ENCODE assay signal across 19 cellular contexts in the genomic region with DNA sequence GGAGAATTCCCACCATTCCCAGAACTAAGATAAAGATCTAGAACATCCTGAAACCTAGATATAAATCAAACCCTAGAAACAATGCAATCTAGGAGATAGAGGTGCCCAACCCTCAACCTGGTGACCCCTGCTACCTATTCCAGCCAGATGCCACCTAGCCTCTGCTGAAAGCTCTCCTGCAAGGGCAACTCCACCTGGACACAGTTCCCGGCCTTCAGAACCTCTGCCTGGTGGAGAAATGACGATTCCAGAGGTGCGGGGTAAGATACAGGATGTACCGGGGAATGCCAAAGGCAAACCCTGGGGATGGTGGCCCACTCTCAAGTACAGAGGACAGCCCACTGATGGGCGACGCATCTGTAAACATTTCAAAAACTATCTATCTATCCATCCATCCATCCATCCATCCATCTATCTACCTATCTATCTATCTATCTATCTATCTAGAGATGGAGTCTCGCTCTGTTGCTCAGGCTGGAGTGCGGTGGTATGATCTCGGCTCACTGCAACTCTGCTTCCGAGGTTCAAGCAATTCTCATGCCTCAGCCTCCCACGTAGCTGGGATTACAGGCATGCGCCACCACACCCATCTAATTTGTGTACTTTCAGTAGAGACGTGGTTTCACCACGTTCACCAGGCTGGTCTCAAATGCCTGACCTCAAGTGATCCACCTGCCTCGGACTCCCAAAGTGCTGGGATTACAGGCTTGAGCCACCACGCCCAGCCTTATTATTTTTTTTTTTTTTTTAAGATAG.
"Had no signal": no experiment of that assay in that cellular context is flagged by ENCODE, and none has a peak within 500 bp of the region (broad histone marks: within the 10 kb centered on the region; RNA-seq: fewer than 3 reads in every experiment).

No MANE protein-coding gene starts in this region.

- H3K4me1 Mint-ChIP-seq: stimulated activated effector memory CD8-positive, alpha-beta T cell treated with anti-CD3 and anti-CD28 coated beads, Interleukin-12 subunit alpha, Interleukin-12 subunit beta, amount 100 ng/mL, for 72 hours; stimulated activated naive CD8-positive, alpha-beta T cell treated with anti-CD3 and anti-CD28 coated beads, Interleukin-15, amount 100 ng/mL, for 72 hours had no signal

- DNase-seq: activated CD4-positive, CD25-positive, alpha-beta regulatory T cell; activated T-cell treated with anti-CD3 and anti-CD28 coated beads, Interleukin-2, amount 50 U/mL, for 1 hour; amniotic stem cell; effector CD8-positive, alpha-beta T cell; kidney; left lung; mammary epithelial cell; natural killer cell; stimulated activated CD4-positive, alpha-beta T cell treated with anti-CD3 and anti-CD28 coated beads, Interleukin-1b, Interleukin-23, amount 100 ng/mL, for 48 hours; stimulated activated naive CD8-positive, alpha-beta T cell treated with anti-CD3 and anti-CD28 coated beads, Interleukin-15, amount 100 ng/mL, for 72 hours had no signal

- H3K4me1 ChIP-seq: left lung, pancreas had no signal

- ATAC-seq: natural killer cell; stimulated activated effector memory CD8-positive, alpha-beta T cell treated with anti-CD3 and anti-CD28 coated beads, Interleukin-12 subunit alpha, Interleukin-12 subunit beta, amount 100 ng/mL, for 72 hours; stimulated activated naive CD8-positive, alpha-beta T cell treated with anti-CD3 and anti-CD28 coated beads, Interleukin-15, amount 100 ng/mL, for 72 hours had no signal

- H3K4me3 ChIP-seq: heart right ventricle, left lung, pancreas, suprapubic skin, tibial nerve had no signal

- H3K27me3 Mint-ChIP-seq: activated CD4-positive, alpha-beta memory T cell treated with anti-CD3 and anti-CD28 coated beads for 36 hours; activated naive CD8-positive, alpha-beta T cell; dendritic cell treated with granulocyte-macrophage colony-stimulating factor and Interleukin-4, amounts not matched to agents 40 ng/mL and 50 ng/mL, for 4 days; stimulated activated naive CD8-positive, alpha-beta T cell treated with anti-CD3 and anti-CD28 coated beads, Interleukin-15, amount 100 ng/mL, for 72 hours had no signal

- H3K9me3 ChIP-seq: heart right ventricle, left lung, pancreas, suprapubic skin, tibial nerve had no signal

- H3K36me3 Mint-ChIP-seq: natural killer cell had no signal

- H3K27me3 ChIP-seq: heart right ventricle, left lung, pancreas, suprapubic skin, tibial nerve had no signal

- H3K4me3 Mint-ChIP-seq: activated CD4-positive, alpha-beta memory T cell treated with anti-CD3 and anti-CD28 coated beads for 36 hours; activated naive CD8-positive, alpha-beta T cell; dendritic cell treated with granulocyte-macrophage colony-stimulating factor and Interleukin-4, amounts not matched to agents 40 ng/mL and 50 ng/mL, for 4 days; natural killer cell; stimulated activated effector memory CD8-positive, alpha-beta T cell treated with anti-CD3 and anti-CD28 coated beads, Interleukin-12 subunit alpha, Interleukin-12 subunit beta, amount 100 ng/mL, for 72 hours; stimulated activated naive CD8-positive, alpha-beta T cell treated with anti-CD3 and anti-CD28 coated beads, Interleukin-15, amount 100 ng/mL, for 72 hours; T-helper 1 cell treated with Interleukin-12 subunit alpha and Interleukin-12 subunit beta and Interleukin-4 antibody, amounts not matched to agents 30 μg/mL and 1 μg/mL, for 36 hours had no signal

- H3K27ac Mint-ChIP-seq: activated CD4-positive, alpha-beta memory T cell treated with anti-CD3 and anti-CD28 coated beads for 36 hours; activated naive CD8-positive, alpha-beta T cell; dendritic cell treated with granulocyte-macrophage colony-stimulating factor and Interleukin-4, amounts not matched to agents 40 ng/mL and 50 ng/mL, for 4 days; natural killer cell; stimulated activated effector memory CD8-positive, alpha-beta T cell treated with anti-CD3 and anti-CD28 coated beads, Interleukin-12 subunit alpha, Interleukin-12 subunit beta, amount 100 ng/mL, for 72 hours; stimulated activated naive CD8-positive, alpha-beta T cell treated with anti-CD3 and anti-CD28 coated beads, Interleukin-15, amount 100 ng/mL, for 72 hours; T-helper 1 cell treated with Interleukin-12 subunit alpha and Interleukin-12 subunit beta and Interleukin-4 antibody, amounts not matched to agents 30 μg/mL and 1 μg/mL, for 36 hours had no signal

- H3K9me3 Mint-ChIP-seq: activated CD4-positive, alpha-beta memory T cell treated with anti-CD3 and anti-CD28 coated beads for 36 hours; dendritic cell treated with granulocyte-macrophage colony-stimulating factor and Interleukin-4, amounts not matched to agents 40 ng/mL and 50 ng/mL, for 4 days; natural killer cell; stimulated activated effector memory CD8-positive, alpha-beta T cell treated with anti-CD3 and anti-CD28 coated beads, Interleukin-12 subunit alpha, Interleukin-12 subunit beta, amount 100 ng/mL, for 72 hours; stimulated activated naive CD8-positive, alpha-beta T cell treated with anti-CD3 and anti-CD28 coated beads, Interleukin-15, amount 100 ng/mL, for 72 hours; T-helper 1 cell treated with Interleukin-12 subunit alpha and Interleukin-12 subunit beta and Interleukin-4 antibody, amounts not matched to agents 30 μg/mL and 1 μg/mL, for 36 hours had no signal

- H3K27ac ChIP-seq: heart right ventricle, left lung, pancreas, suprapubic skin, tibial nerve had no signal
